1 cellular context compared by ENCODE assay signal in the genomic region with DNA sequence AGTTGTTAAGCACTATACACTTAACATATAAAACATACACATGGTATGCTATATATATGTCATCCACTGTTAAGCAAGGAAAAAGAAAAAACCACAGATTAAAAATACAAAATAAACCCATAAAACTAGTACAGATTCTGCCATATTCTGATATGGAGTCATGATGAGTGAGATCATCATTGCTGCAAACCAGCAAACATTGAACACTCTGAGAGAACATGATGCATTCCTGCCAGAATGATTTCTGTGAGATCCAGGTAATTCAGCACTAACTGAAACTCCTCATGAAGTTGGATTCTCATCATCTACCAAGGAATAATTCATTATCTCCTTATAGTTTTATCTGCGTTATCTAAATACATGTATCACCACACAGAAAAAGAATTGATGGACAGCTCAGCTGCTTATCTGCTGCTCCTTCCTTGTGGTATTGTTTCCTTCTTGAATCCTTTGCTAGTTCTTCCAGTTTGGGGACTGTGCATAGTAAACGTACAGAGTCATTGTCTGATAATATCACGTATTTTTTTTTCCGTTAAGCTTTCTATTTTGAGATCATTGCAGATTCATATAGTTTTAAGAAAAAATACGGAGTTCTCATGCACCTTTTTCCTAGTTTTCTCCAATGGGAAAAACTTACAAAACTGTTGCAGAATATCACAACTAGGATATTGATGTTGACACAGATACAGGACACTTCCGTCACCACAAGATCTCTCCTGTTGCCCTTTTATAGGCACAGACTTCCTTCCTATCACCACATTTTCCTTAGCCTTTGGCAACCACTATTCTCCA.
TF ChIP-seq lines count a peak whose summit lies in the region.

No MANE protein-coding gene starts in this region.

TF ChIP-seq in K562, 482 proteins besides CTCF, POLR2A, EP300 and RAD21 (continued from another document):
- TF ChIP-seq, protein P1, sequence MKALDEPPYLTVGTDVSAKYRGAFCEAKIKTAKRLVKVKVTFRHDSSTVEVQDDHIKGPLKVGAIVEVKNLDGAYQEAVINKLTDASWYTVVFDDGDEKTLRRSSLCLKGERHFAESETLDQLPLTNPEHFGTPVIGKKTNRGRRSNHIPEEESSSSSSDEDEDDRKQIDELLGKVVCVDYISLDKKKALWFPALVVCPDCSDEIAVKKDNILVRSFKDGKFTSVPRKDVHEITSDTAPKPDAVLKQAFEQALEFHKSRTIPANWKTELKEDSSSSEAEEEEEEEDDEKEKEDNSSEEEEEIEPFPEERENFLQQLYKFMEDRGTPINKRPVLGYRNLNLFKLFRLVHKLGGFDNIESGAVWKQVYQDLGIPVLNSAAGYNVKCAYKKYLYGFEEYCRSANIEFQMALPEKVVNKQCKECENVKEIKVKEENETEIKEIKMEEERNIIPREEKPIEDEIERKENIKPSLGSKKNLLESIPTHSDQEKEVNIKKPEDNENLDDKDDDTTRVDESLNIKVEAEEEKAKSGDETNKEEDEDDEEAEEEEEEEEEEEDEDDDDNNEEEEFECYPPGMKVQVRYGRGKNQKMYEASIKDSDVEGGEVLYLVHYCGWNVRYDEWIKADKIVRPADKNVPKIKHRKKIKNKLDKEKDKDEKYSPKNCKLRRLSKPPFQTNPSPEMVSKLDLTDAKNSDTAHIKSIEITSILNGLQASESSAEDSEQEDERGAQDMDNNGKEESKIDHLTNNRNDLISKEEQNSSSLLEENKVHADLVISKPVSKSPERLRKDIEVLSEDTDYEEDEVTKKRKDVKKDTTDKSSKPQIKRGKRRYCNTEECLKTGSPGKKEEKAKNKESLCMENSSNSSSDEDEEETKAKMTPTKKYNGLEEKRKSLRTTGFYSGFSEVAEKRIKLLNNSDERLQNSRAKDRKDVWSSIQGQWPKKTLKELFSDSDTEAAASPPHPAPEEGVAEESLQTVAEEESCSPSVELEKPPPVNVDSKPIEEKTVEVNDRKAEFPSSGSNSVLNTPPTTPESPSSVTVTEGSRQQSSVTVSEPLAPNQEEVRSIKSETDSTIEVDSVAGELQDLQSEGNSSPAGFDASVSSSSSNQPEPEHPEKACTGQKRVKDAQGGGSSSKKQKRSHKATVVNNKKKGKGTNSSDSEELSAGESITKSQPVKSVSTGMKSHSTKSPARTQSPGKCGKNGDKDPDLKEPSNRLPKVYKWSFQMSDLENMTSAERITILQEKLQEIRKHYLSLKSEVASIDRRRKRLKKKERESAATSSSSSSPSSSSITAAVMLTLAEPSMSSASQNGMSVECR (CRISPR knock-in tag; IDR thresholded peaks at IDR 0.05), result no peak
- TF ChIP-seq CEBPB (tag; IDR thresholded peaks at IDR 0.05) (peak; percentile 38; the same call in 1 of the 2 replicates), SIN3A (IDR thresholded peaks at IDR 0.05; ENCODE audit: borderline replicate concordance in 2 of 2, control insufficient read depth in 1 of 2, low read depth in 2 of 2, low read length in 2 of 2) (no peak), TEAD2 (tag; IDR thresholded peaks at IDR 0.05) (no peak; the same call in 1 of the 2 replicates), NFIX (CRISPR knock-in tag; IDR thresholded peaks at IDR 0.05; ENCODE audit: low read depth) (no peak), ELF4 (CRISPR knock-in tag; IDR thresholded peaks at IDR 0.05) (no peak), TEAD4 (IDR thresholded peaks at IDR 0.05; ENCODE audit: low read length) (peak; percentile 55; the same call in 1 of the 2 replicates), TEAD4 (CRISPR knock-in tag; IDR thresholded peaks at IDR 0.05; ENCODE audit: borderline replicate concordance) (no peak), MBD2 (IDR thresholded peaks at IDR 0.05; ENCODE audit: borderline replicate concordance, low read depth) (no peak)
- TF ChIP-seq, protein P2, sequence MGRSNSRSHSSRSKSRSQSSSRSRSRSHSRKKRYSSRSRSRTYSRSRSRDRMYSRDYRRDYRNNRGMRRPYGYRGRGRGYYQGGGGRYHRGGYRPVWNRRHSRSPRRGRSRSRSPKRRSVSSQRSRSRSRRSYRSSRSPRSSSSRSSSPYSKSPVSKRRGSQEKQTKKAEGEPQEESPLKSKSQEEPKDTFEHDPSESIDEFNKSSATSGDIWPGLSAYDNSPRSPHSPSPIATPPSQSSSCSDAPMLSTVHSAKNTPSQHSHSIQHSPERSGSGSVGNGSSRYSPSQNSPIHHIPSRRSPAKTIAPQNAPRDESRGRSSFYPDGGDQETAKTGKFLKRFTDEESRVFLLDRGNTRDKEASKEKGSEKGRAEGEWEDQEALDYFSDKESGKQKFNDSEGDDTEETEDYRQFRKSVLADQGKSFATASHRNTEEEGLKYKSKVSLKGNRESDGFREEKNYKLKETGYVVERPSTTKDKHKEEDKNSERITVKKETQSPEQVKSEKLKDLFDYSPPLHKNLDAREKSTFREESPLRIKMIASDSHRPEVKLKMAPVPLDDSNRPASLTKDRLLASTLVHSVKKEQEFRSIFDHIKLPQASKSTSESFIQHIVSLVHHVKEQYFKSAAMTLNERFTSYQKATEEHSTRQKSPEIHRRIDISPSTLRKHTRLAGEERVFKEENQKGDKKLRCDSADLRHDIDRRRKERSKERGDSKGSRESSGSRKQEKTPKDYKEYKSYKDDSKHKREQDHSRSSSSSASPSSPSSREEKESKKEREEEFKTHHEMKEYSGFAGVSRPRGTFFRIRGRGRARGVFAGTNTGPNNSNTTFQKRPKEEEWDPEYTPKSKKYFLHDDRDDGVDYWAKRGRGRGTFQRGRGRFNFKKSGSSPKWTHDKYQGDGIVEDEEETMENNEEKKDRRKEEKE (IDR thresholded peaks at IDR 0.05; ENCODE audit: borderline replicate concordance in 1 of 2, control insufficient read depth in 1 of 2, low read depth in 2 of 2, low read length in 1 of 2), result no peak
